ENCODE assay signal across 9 cellular contexts in genomic region chr17:21689604-21690003, GRCh38.
DNase-seq lines count a peak whose midpoint lies in the region; ATAC-seq and TF ChIP-seq lines count a peak whose summit lies in the region.
"Had no signal": no experiment of that assay in that cellular context is flagged by ENCODE, and none has a peak within 500 bp of the region (broad histone marks: within the 10 kb centered on the region; RNA-seq: fewer than 3 reads in every experiment).

No MANE protein-coding gene starts in this region.

- peak; percentile 88 for DNase-seq in GM04504 (ENCODE audit: low read depth)
- DNase-seq in RWPE2 (ENCODE audit: low spot score) = peak; percentile 77
- DNase-seq in fibroblast of pulmonary artery (ENCODE audit: low read depth) = peak; percentile 87
- peak; percentile 31 for DNase-seq in smooth muscle cell of the brain vasculature (ENCODE audit: low read depth, low spot score)
- no peak for DNase-seq in SKM-1 treated with dmso at 0.1 percent for 144 hours (lab: John Stamatoyannopoulos, UW; ENCODE audit: unreplicated experiment)
- no peak for DNase-seq in stimulated activated CD4-positive, alpha-beta T cell treated with anti-CD3 and anti-CD28 coated beads, Interleukin-4, amount 100 ng/mL, for 4 hours
- DNase-seq: NCI-H345 had no signal

- no peak for TF ChIP-seq CTCF in RWPE2 (IDR thresholded peaks at IDR 0.05; ENCODE audit: poor library complexity, severe bottlenecking)
- no peak for TF ChIP-seq CTCF in fibroblast of pulmonary artery (IDR thresholded peaks at IDR 0.05; ENCODE audit: low read length, missing control alignments)

- no peaks in the 10 kb centered on the region for H3K27me3 ChIP-seq in RWPE2 (ENCODE audit: insufficient read depth, poor library complexity, severe bottlenecking)
- H3K27me3 ChIP-seq: neutrophil had no signal

- no peak overlapping the region for H3K27ac ChIP-seq in RWPE2 (ENCODE audit: poor library complexity, severe bottlenecking)
- H3K27ac ChIP-seq: neutrophil had no signal

- no peaks in the 10 kb centered on the region for H3K36me3 ChIP-seq in RWPE2 (ENCODE audit: low read depth)
- H3K36me3 ChIP-seq: neutrophil had no signal

- H3K9me3 ChIP-seq in RWPE2 (ENCODE audit: severe bottlenecking) = no peaks in the 10 kb centered on the region
- H3K9me3 ChIP-seq: neutrophil had no signal

- ATAC-seq in RWPE2 (ENCODE audit: low read depth) (peak; percentile 87), GM19467 (IDR thresholded peaks at IDR 0.05; ENCODE audit: unreplicated experiment) (no peak)

- H3K4me1 ChIP-seq in RWPE2 (ENCODE audit: insufficient read depth, poor library complexity, severe bottlenecking) = no peaks in the 10 kb centered on the region

- no peak overlapping the region for H3K4me3 ChIP-seq in RWPE2 (ENCODE audit: severe bottlenecking)
- no peak overlapping the region for H3K4me3 ChIP-seq in fibroblast of pulmonary artery (replicated peaks; ENCODE audit: low read depth, low read length)

Comparison
In these comparisons a context has a peak if more than half of its experiments do, and no peak if none do; other contexts are left out.
1. DNase-seq: peak in GM04504 (single experiment), RWPE2 (single experiment), fibroblast of pulmonary artery (single experiment) and smooth muscle cell of the brain vasculature (single experiment); none in SKM-1 treated with dmso at 0.1 percent for 144 hours (single experiment) and stimulated activated CD4-positive, alpha-beta T cell treated with anti-CD3 and anti-CD28 coated beads, Interleukin-4, amount 100 ng/mL, for 4 hours (0 of 2).